8 cellular contexts compared by ENCODE assay signal in the genomic region with DNA sequence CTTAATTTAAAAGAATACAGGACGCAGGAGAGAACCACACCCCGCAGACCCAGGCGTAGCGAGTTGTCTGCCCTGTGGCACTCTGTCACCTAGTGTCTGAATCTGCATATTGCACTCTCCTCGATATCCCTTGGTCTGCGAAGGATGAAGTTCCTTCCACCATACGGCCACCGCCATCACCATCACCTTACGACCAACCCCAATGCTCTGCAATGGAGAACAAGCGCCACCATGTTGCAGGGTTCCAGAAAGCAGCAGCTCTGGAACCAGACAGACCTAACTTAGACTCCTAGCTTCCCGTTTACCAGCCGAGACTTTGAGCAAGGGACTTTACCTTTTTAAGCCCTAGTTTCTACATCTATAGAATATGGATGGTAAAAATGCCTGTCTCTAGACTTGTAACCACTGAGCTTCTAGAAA.
DNase-seq lines count a peak whose midpoint lies in the region; ATAC-seq and TF ChIP-seq lines count a peak whose summit lies in the region.

No MANE protein-coding gene starts in this region.

- TF ChIP-seq CTCF in 22Rv1 (IDR thresholded peaks at IDR 0.05): peak; percentile 97
- TF ChIP-seq CTCF in GM12864 (IDR thresholded peaks at IDR 0.05; ENCODE audit: low read depth, low read length, missing control alignments): peak; percentile 89
- peak; percentile 24 for TF ChIP-seq CTCF in parathyroid adenoma (IDR thresholded peaks at IDR 0.05)

- peaks cover 28% of the 10 kb centered on the region for H3K27me3 Mint-ChIP-seq in activated CD8-positive, alpha-beta T cell treated with anti-CD3 and anti-CD28 coated beads, Interleukin-2, amount 10 ng/mL, durations not matched to agents 7 days and 5 days (ENCODE audit: low read depth)

- H3K4me3 ChIP-seq in GM12864 (ENCODE audit: low read depth, low read length) (no peak overlapping the region), parathyroid adenoma (ENCODE audit: low read depth, low read length) (no peak overlapping the region)

- no peaks in the 10 kb centered on the region for H3K79me2 ChIP-seq in parathyroid adenoma

- no peak overlapping the region for H2AFZ ChIP-seq in parathyroid adenoma

- no peak overlapping the region for H3K4me3 Mint-ChIP-seq in activated CD8-positive, alpha-beta T cell treated with anti-CD3 and anti-CD28 coated beads, Interleukin-2, amount 10 ng/mL, durations not matched to agents 7 days and 5 days

- H3K27me3 ChIP-seq in parathyroid adenoma (ENCODE audit: control insufficient read depth, insufficient read depth, low read length): no peaks in the 10 kb centered on the region

- H3K27ac ChIP-seq in 22Rv1 (no peak overlapping the region), parathyroid adenoma (no peak overlapping the region)

- no peaks in the 10 kb centered on the region for H3K4me1 ChIP-seq in parathyroid adenoma

- H3K4me1 Mint-ChIP-seq in activated CD8-positive, alpha-beta T cell treated with anti-CD3 and anti-CD28 coated beads, Interleukin-2, amount 10 ng/mL, durations not matched to agents 7 days and 5 days (ENCODE audit: low read depth): peaks cover 22% of the 10 kb centered on the region

- no peaks in the 10 kb centered on the region for H3K36me3 ChIP-seq in parathyroid adenoma (ENCODE audit: control insufficient read depth, insufficient read depth, low read length)

- no peak overlapping the region for H3K9ac ChIP-seq in parathyroid adenoma

- no peak overlapping the region for H3K27ac Mint-ChIP-seq in activated CD8-positive, alpha-beta T cell treated with anti-CD3 and anti-CD28 coated beads, Interleukin-2, amount 10 ng/mL, durations not matched to agents 7 days and 5 days

- ATAC-seq in HG02981 (IDR thresholded peaks at IDR 0.05; ENCODE audit: unreplicated experiment): peak; percentile 56
- peak; percentile 99 for ATAC-seq in activated CD8-positive, alpha-beta T cell treated with anti-CD3 and anti-CD28 coated beads, Interleukin-2, amount 10 ng/mL, durations not matched to agents 7 days and 5 days

- H3K36me3 Mint-ChIP-seq in activated CD8-positive, alpha-beta T cell treated with anti-CD3 and anti-CD28 coated beads, Interleukin-2, amount 10 ng/mL, durations not matched to agents 7 days and 5 days (ENCODE audit: low read depth): no peaks in the 10 kb centered on the region

- peak; percentile 46 for DNase-seq in GM12864 (ENCODE audit: low read depth)
- DNase-seq in NCI-H510A treated with DMSO at 0.1 percent for 48 hours (lab: John Stamatoyannopoulos, UW): peak; percentile 82
- peak; percentile 74 for DNase-seq in activated CD8-positive, alpha-beta T cell treated with anti-CD3 and anti-CD28 coated beads, Interleukin-2, amount 10 ng/mL, durations not matched to agents 7 days and 5 days
- peak; percentile 51 for DNase-seq in globus pallidus (ENCODE audit: low spot score)
- no peak for DNase-seq in retina

- no peak overlapping the region for H3K4me2 ChIP-seq in parathyroid adenoma (ENCODE audit: low read length)

- no peaks in the 10 kb centered on the region for H3K9me3 Mint-ChIP-seq in activated CD8-positive, alpha-beta T cell treated with anti-CD3 and anti-CD28 coated beads, Interleukin-2, amount 10 ng/mL, durations not matched to agents 7 days and 5 days (ENCODE audit: insufficient read depth)

- CTCF ChIA-PET in activated CD8-positive, alpha-beta T cell treated with anti-CD3 and anti-CD28 coated beads, Interleukin-2, amount 10 ng/mL, durations not matched to agents 7 days and 5 days (lab: Charles Lee): interaction anchor here (0.7 to 3.5 kb wide), 20 partner anchors 9 to 300 kb away, joined by 3 to 29 read pairs (median 4); a partner anchor contains a TSS

- no peaks in the 10 kb centered on the region for H3K9me3 ChIP-seq in parathyroid adenoma (ENCODE audit: control insufficient read depth, low read length)

- POLR2A ChIA-PET in activated CD8-positive, alpha-beta T cell treated with anti-CD3 and anti-CD28 coated beads, Interleukin-2, amount 10 ng/mL, durations not matched to agents 7 days and 5 days (lab: Charles Lee): interaction anchor here (0.7 kb wide), 1 partner anchor 374 kb away, joined by 3 read pairs; no protein-coding TSS in a partner anchor

Comparison
In these comparisons a context has a peak if more than half of its experiments do, and no peak if none do; other contexts are left out.
1. CTCF ChIP-seq: peak in every context shown above with its lines; median percentile 97 in 22Rv1; 89 in GM12864; 24 in parathyroid adenoma.